11 cellular contexts compared by ENCODE assay signal in genomic region chr6:100475554-100476325, GRCh38. TPM values are rescaled to one million over a fixed set of nuclear protein-coding genes. Genes with fewer than 3 reads are reported as not detected.
DNase-seq lines count a peak whose midpoint lies in the region; ATAC-seq, FAIRE-seq and TF ChIP-seq lines count a peak whose summit lies in the region.
"Had no signal": no experiment of that assay in that cellular context is flagged by ENCODE, and none has a peak within 500 bp of the region (broad histone marks: within the 10 kb centered on the region; RNA-seq: fewer than 3 reads in every experiment).

No MANE protein-coding gene starts in this region.

- ATAC-seq in GM18909 (IDR thresholded peaks at IDR 0.05; ENCODE audit: poor library complexity, unreplicated experiment), result peak; percentile 77
- ATAC-seq in GM21786 (IDR thresholded peaks at IDR 0.05; ENCODE audit: unreplicated experiment), result peak; percentile 74
- peak; percentile 65 for ATAC-seq in HG03196 (IDR thresholded peaks at IDR 0.05; ENCODE audit: unreplicated experiment)
- ATAC-seq in foreskin keratinocyte, result no peak
- ATAC-seq: heart right ventricle, Panc1 had no signal

- H3K4me3 ChIP-seq in bronchial epithelial cell (ENCODE audit: low read depth, low read length), result no peak overlapping the region
- H3K4me3 ChIP-seq: heart right ventricle had no signal

- no peak for TF ChIP-seq CTCF in bronchial epithelial cell (IDR thresholded peaks at IDR 0.05; ENCODE audit: insufficient read depth, low read length, severe bottlenecking)
- TF ChIP-seq CTCF in foreskin keratinocyte (conservative IDR thresholded peaks at IDR 0.05), result no peak

- peak; percentile 49 for DNase-seq in bronchial epithelial cell (ENCODE audit: low read depth)
- no peak for DNase-seq in foreskin keratinocyte
- DNase-seq in stimulated activated CD4-positive, alpha-beta T cell treated with anti-CD3 and anti-CD28 coated beads, Interleukin-2, amount 100 ng/mL, for 48 hours, result no peak
- DNase-seq in frontal cortex (ENCODE audit: low spot score in 2 of 2), result no peak
- DNase-seq: activated CD4-positive, alpha-beta memory T cell treated with anti-CD3 and anti-CD28 coated beads, Interleukin-2, amount 10 ng/mL, durations not matched to agents 7 days and 5 days; heart right ventricle had no signal

- H3K27ac ChIP-seq in foreskin keratinocyte, result no peak overlapping the region
- H3K27ac ChIP-seq: heart right ventricle had no signal

- H3K36me3 ChIP-seq in bronchial epithelial cell (ENCODE audit: control insufficient read depth, insufficient read depth, low read length), result no peaks in the 10 kb centered on the region
- H3K36me3 ChIP-seq: heart right ventricle had no signal

- H3K4me1 ChIP-seq in foreskin keratinocyte, result no peaks in the 10 kb centered on the region
- H3K4me1 ChIP-seq: heart right ventricle had no signal

- FAIRE-seq in bronchial epithelial cell (lab: Jason Lieb, UNC) (no peak), frontal cortex (lab: Jason Lieb, UNC) (no peak)

- H3K27me3 ChIP-seq in bronchial epithelial cell (ENCODE audit: control insufficient read depth, insufficient read depth, low read length) (peaks cover 9% of the 10 kb centered on the region), foreskin keratinocyte (peaks cover 61% of the 10 kb centered on the region)

RNA-seq across cellular contexts. Expression of gene SIM1, which starts 11.0 kb away (rescaled TPM):
- total RNA-seq in bronchial epithelial cell, result not detected in 2 replicates
- not detected in 2 replicates for total RNA-seq in foreskin keratinocyte
- not detected in 2 replicates for polyA plus RNA-seq in foreskin keratinocyte
- total RNA-seq in frontal cortex, result not detected
- total RNA-seq: cerebellum, heart right ventricle had no signal
- polyA plus RNA-seq: heart right ventricle had no signal
